In genomic region chr16:24526701-24527470, GRCh38 we compare ENCODE assay signal across 22 cellular contexts. TPM values are rescaled to one million over a fixed set of nuclear protein-coding genes. Genes with fewer than 3 reads are reported as not detected.
DNase-seq lines count a peak whose midpoint lies in the region; FAIRE-seq and TF ChIP-seq lines count a peak whose summit lies in the region.
"Had no signal": no experiment of that assay in that cellular context is flagged by ENCODE, and none has a peak within 500 bp of the region (broad histone marks: within the 10 kb centered on the region; RNA-seq: fewer than 3 reads in every experiment).

No MANE protein-coding gene starts in this region.

- peaks cover 3 to 4% of the 10 kb centered on the region in 2 donors for H3K4me1 ChIP-seq in adrenal gland (replicated peaks in 1 of 2)
- H3K4me1 ChIP-seq: SJCRH30 had no signal

- no peaks in the 10 kb centered on the region for H3K9me3 ChIP-seq in adrenal gland (replicated peaks in 1 of 3)
- H3K9me3 ChIP-seq: BLaER1, SJCRH30 had no signal

- in situ Hi-C loops in KBM-7 (cut with MboI; ENCODE audit: low pct_unique_long_range_greater_than_20kb, low sequenced_read_pairs): no loop called here

- TF ChIP-seq POLR2A in adrenal gland (IDR thresholded peaks at IDR 0.05): no peak

- POLR2A ChIA-PET in activated CD4-positive, alpha-beta T cell treated with anti-CD3 and anti-CD28 coated beads, Interleukin-2, amount 10 ng/mL, durations not matched to agents 7 days and 5 days (lab: Charles Lee): no interaction called here

- 77 to 88% (median 83%) methylated on average over 9 of the region's 9 CpGs for whole genome bisulfite sequencing in adrenal gland, 4 donors

- DNase-seq in D721Med (ENCODE audit: insufficient read length, low spot score) (peak; percentile 27), M059J (ENCODE audit: low read depth) (peak; percentile 33), adrenal gland (no peak), mesenteric fat pad (ENCODE audit: low spot score) (peak; percentile 20), AG08396 (ENCODE audit: low spot score) (no peak), KBM-7 (no peak)
- DNase-seq in T-helper 2 cell treated with Interferon-gamma antibody and Interleukin-4, amounts not matched to agents 5 μg/mL and 100 μg/mL, for 36 hours (ENCODE audit: low spot score): no peak
- DNase-seq in activated CD4-positive, alpha-beta T cell treated with anti-CD3 and anti-CD28 coated beads, Interleukin-2, amount 10 ng/mL, durations not matched to agents 7 days and 5 days: no peak
- DNase-seq: CD4-positive, alpha-beta memory T cell; DMS79; MV-4-11; NCI-H187; NCI-H2107; NCI-H510A; NCI-H774; SJCRH30 had no signal

- no peak overlapping the region for H3K4me3 ChIP-seq in adrenal gland
- H3K4me3 ChIP-seq: BLaER1, GM23338, PC-9, SJCRH30 had no signal

- FAIRE-seq in D721Med (lab: Jason Lieb, UNC): no peak
- FAIRE-seq: A204.1, G401.6, GM18507 had no signal

- CTCF ChIA-PET in activated CD4-positive, alpha-beta T cell treated with anti-CD3 and anti-CD28 coated beads, Interleukin-2, amount 10 ng/mL, durations not matched to agents 7 days and 5 days (lab: Charles Lee): no interaction called here

- H3K27ac Mint-ChIP-seq in T-helper 2 cell treated with Interferon-gamma antibody and Interleukin-4, amounts not matched to agents 5 μg/mL and 100 μg/mL, for 36 hours: no peak overlapping the region
- no peak overlapping the region for H3K27ac Mint-ChIP-seq in activated CD4-positive, alpha-beta T cell treated with anti-CD3 and anti-CD28 coated beads, Interleukin-2, amount 10 ng/mL, durations not matched to agents 7 days and 5 days
- H3K27ac Mint-ChIP-seq: GM23338 had no signal

- intact Hi-C loops in adrenal gland (cut with DNase I): no loop called here

- no peaks in the 10 kb centered on the region for H3K36me3 Mint-ChIP-seq in T-helper 2 cell treated with Interferon-gamma antibody and Interleukin-4, amounts not matched to agents 5 μg/mL and 100 μg/mL, for 36 hours (ENCODE audit: low read depth)
- H3K36me3 Mint-ChIP-seq in activated CD4-positive, alpha-beta T cell treated with anti-CD3 and anti-CD28 coated beads, Interleukin-2, amount 10 ng/mL, durations not matched to agents 7 days and 5 days (ENCODE audit: low read depth): no peaks in the 10 kb centered on the region
- H3K36me3 Mint-ChIP-seq: CD4-positive, alpha-beta memory T cell had no signal

- no peaks in the 10 kb centered on the region for H3K9me3 Mint-ChIP-seq in T-helper 2 cell treated with Interferon-gamma antibody and Interleukin-4, amounts not matched to agents 5 μg/mL and 100 μg/mL, for 36 hours
- no peaks in the 10 kb centered on the region for H3K9me3 Mint-ChIP-seq in activated CD4-positive, alpha-beta T cell treated with anti-CD3 and anti-CD28 coated beads, Interleukin-2, amount 10 ng/mL, durations not matched to agents 7 days and 5 days
- H3K9me3 Mint-ChIP-seq: CD4-positive, alpha-beta memory T cell; GM23338 had no signal

- H3K27ac ChIP-seq in adrenal gland: peak overlapping the region in 4 of 5 donors; percentile 1 to 83 (median 28)
- H3K27ac ChIP-seq: BLaER1, PC-9, SJCRH30 had no signal

- no peaks in the 10 kb centered on the region for H3K27me3 ChIP-seq in adrenal gland
- H3K27me3 ChIP-seq: BLaER1, SJCRH30 had no signal

- H3K36me3 ChIP-seq in adrenal gland (replicated peaks in 1 of 2): no peaks in the 10 kb centered on the region
- H3K36me3 ChIP-seq: BLaER1, SJCRH30 had no signal

- peaks cover 6% of the 10 kb centered on the region for H3K27me3 Mint-ChIP-seq in T-helper 2 cell treated with Interferon-gamma antibody and Interleukin-4, amounts not matched to agents 5 μg/mL and 100 μg/mL, for 36 hours (ENCODE audit: low read depth)
- no peaks in the 10 kb centered on the region for H3K27me3 Mint-ChIP-seq in activated CD4-positive, alpha-beta T cell treated with anti-CD3 and anti-CD28 coated beads, Interleukin-2, amount 10 ng/mL, durations not matched to agents 7 days and 5 days

- no peak for TF ChIP-seq CTCF in D721Med (IDR thresholded peaks at IDR 0.05; ENCODE audit: insufficient read depth, missing control alignments)
- TF ChIP-seq CTCF in adrenal gland (IDR thresholded peaks at IDR 0.05): no peak

- H3K4me1 Mint-ChIP-seq in T-helper 2 cell treated with Interferon-gamma antibody and Interleukin-4, amounts not matched to agents 5 μg/mL and 100 μg/mL, for 36 hours (ENCODE audit: low read depth): peaks cover 5% of the 10 kb centered on the region
- H3K4me1 Mint-ChIP-seq in activated CD4-positive, alpha-beta T cell treated with anti-CD3 and anti-CD28 coated beads, Interleukin-2, amount 10 ng/mL, durations not matched to agents 7 days and 5 days: peaks cover 11% of the 10 kb centered on the region
- H3K4me1 Mint-ChIP-seq: CD4-positive, alpha-beta memory T cell; GM23338 had no signal

- H3K4me3 Mint-ChIP-seq in T-helper 2 cell treated with Interferon-gamma antibody and Interleukin-4, amounts not matched to agents 5 μg/mL and 100 μg/mL, for 36 hours: no peak overlapping the region
- no peak overlapping the region for H3K4me3 Mint-ChIP-seq in activated CD4-positive, alpha-beta T cell treated with anti-CD3 and anti-CD28 coated beads, Interleukin-2, amount 10 ng/mL, durations not matched to agents 7 days and 5 days
- H3K4me3 Mint-ChIP-seq: CD4-positive, alpha-beta memory T cell; GM23338 had no signal

RNA-seq across cellular contexts. Expression of gene RBBP6, which starts 12.5 kb away (rescaled TPM):
- 19.2 and 31.6 TPM in 2 replicates for total RNA-seq in M059J (2014; rRNA removed; shearing (Covaris generic))
- total RNA-seq in adrenal gland (10 to 100 TPM; 34.5 to 57.8 (median 45.9) TPM), mesenteric fat pad (46.1 TPM)
- polyA plus RNA-seq in adrenal gland: 10 to 100 TPM; 33.7 to 49.3 (median 44.7) TPM
- 10 to 100 TPM; 63.7 to 66.4 TPM for total RNA-seq in activated CD4-positive, alpha-beta T cell treated with anti-CD3 and anti-CD28 coated beads, Interleukin-2, amount 10 ng/mL, durations not matched to agents 7 days and 5 days

Comparison
In these comparisons a context has a peak if more than half of its experiments do, and no peak if none do; other contexts are left out.
1. DNase-seq: peak in D721Med (single experiment), M059J (single experiment) and mesenteric fat pad (single experiment); none in adrenal gland (0 of 7), AG08396 (single experiment), T-helper 2 cell treated with Interferon-gamma antibody and Interleukin-4, amounts not matched to agents 5 μg/mL and 100 μg/mL, for 36 hours (single experiment), KBM-7 (single experiment) and activated CD4-positive, alpha-beta T cell treated with anti-CD3 and anti-CD28 coated beads, Interleukin-2, amount 10 ng/mL, durations not matched to agents 7 days and 5 days (single experiment).